8 cellular contexts compared by ENCODE assay signal in genomic region chr1:119631433-119632102, GRCh38. TPM values are rescaled to one million over a fixed set of nuclear protein-coding genes. Genes with fewer than 3 reads are reported as not detected.
DNase-seq lines count a peak whose midpoint lies in the region; ATAC-seq and TF ChIP-seq lines count a peak whose summit lies in the region.

No MANE protein-coding gene starts in this region.

- H3K9me3 ChIP-seq in adrenal gland (replicated peaks in 1 of 3) (no peaks in the 10 kb centered on the region), heart right ventricle (no peaks in the 10 kb centered on the region)

- intact Hi-C loops in adrenal gland (cut with DNase I) = no loop called here
- intact Hi-C loops in heart right ventricle (cut with DNase I) = loop anchor here in 5 of 10 donors (1.0 to 2.0 kb wide), 2 partner anchors 15 to 16 kb away; no protein-coding TSS in a partner anchor

- H3K36me3 ChIP-seq in adrenal gland (replicated peaks in 1 of 2) (no peaks in the 10 kb centered on the region), heart right ventricle (no peaks in the 10 kb centered on the region), rectal smooth muscle tissue (ENCODE audit: control insufficient read depth, insufficient read depth, low read length) (no peaks in the 10 kb centered on the region)

- TF ChIP-seq POLR2A in adrenal gland (IDR thresholded peaks at IDR 0.05) = no peak

- peak in 1 of 6 experiments; percentile 4 for TF ChIP-seq CTCF in adrenal gland (IDR thresholded peaks at IDR 0.05)
- TF ChIP-seq CTCF in heart right ventricle (IDR thresholded peaks at IDR 0.05) = peak in 1 of 9 donors; percentile 19

- no peaks in the 10 kb centered on the region for H3K27me3 ChIP-seq in adrenal gland
- H3K27me3 ChIP-seq in heart right ventricle = peaks cover 0 to 17% (median 0%) of the 10 kb centered on the region in 7 donors
- no peaks in the 10 kb centered on the region for H3K27me3 ChIP-seq in rectal smooth muscle tissue (ENCODE audit: control insufficient read depth, insufficient read depth, low read length)

- H3K4me1 ChIP-seq in adrenal gland (replicated peaks in 1 of 2) (peaks cover 27 to 28% of the 10 kb centered on the region in 2 donors), heart right ventricle (peaks cover 18 to 100% (median 81%) of the 10 kb centered on the region in 9 donors), rectal smooth muscle tissue (ENCODE audit: control insufficient read depth, insufficient read depth, low read length) (peaks cover 18% of the 10 kb centered on the region)

- peak overlapping the region in 2 of 4 donors; percentile 1 to 42 for H3K4me3 ChIP-seq in adrenal gland
- peak overlapping the region in 9 of 10 donors; percentile 23 to 47 (median 41) for H3K4me3 ChIP-seq in heart right ventricle
- peak overlapping the region; percentile 50 for H3K4me3 ChIP-seq in rectal smooth muscle tissue (ENCODE audit: low read length)

- ATAC-seq in HG03354 (IDR thresholded peaks at IDR 0.05; ENCODE audit: poor library complexity, severe bottlenecking, unreplicated experiment) (peak; percentile 82), heart right ventricle (peak; percentile 94 to 98 (median 95)), HG03378 (IDR thresholded peaks at IDR 0.05; ENCODE audit: unreplicated experiment) (no peak), HG03521 (IDR thresholded peaks at IDR 0.05; ENCODE audit: unreplicated experiment) (no peak)

- no peak overlapping the region for H3K9ac ChIP-seq in rectal smooth muscle tissue (ENCODE audit: low read length)

- DNase-seq in DMS153 treated with DMSO at 0.1 percent for 48 hours (lab: John Stamatoyannopoulos, UW; ENCODE audit: unreplicated experiment) = peak; percentile 32
- DNase-seq in adrenal gland = peak; percentile 83 to 92 (median 89)
- DNase-seq in heart right ventricle = peak; percentile 92 to 95
- no peak for DNase-seq in activated CD4-positive, alpha-beta T cell treated with anti-CD3 and anti-CD28 coated beads, Interleukin-2, amount 50 U/mL, for 1 hour

- 10 to 33% (median 20%) methylated on average over 12 to 37 of the region's 37 CpGs for WGBS in adrenal gland, 4 donors
- 1 to 2% methylated on average over 36 to 37 of the region's 37 CpGs for WGBS in heart right ventricle, 2 donors

- H3K27ac ChIP-seq in adrenal gland = peak overlapping the region in 3 of 5 donors; percentile 10 to 72 (median 39)
- H3K27ac ChIP-seq in heart right ventricle = peak overlapping the region; percentile 81 to 96 (median 86)
- H3K27ac ChIP-seq in rectal smooth muscle tissue (ENCODE audit: low read depth, low read length) = peak overlapping the region; percentile 63

RNA-seq across cellular contexts. Expression of gene ZNF697, which starts 16.5 kb away (rescaled TPM):
- 10 to 100 TPM in 1 of 8 donors, 1 to 10 TPM in 7; 2.8 to 14.5 (median 6.3) TPM for total RNA-seq in adrenal gland
- polyA plus RNA-seq in adrenal gland = 1 to 10 TPM; 1.7 to 5.7 (median 1.9) TPM
- total RNA-seq in heart right ventricle = 10 to 100 TPM in 7 of 10 donors, 1 to 10 TPM in 3; 7.7 to 14.1 (median 10.4) TPM
- polyA plus RNA-seq in heart right ventricle = 1 to 10 TPM; 2.3 to 3.1 TPM

Comparison
In these comparisons a context has a peak if more than half of its experiments do, and no peak if none do; other contexts are left out.
1. ATAC-seq: peak in HG03354 (single experiment) and heart right ventricle (8 of 8); none in HG03378 (single experiment) and HG03521 (single experiment).
2. Peak in every context shown above with its lines, with median percentiles within 50 percentile points of each other: H3K27ac ChIP-seq.